Comparison of ENCODE assay signal across 9 cellular contexts in genomic region chr12:6074979-6075585, GRCh38. TPM values are rescaled to one million over a fixed set of nuclear protein-coding genes. Genes with fewer than 3 reads are reported as not detected.
DNase-seq lines count a peak whose midpoint lies in the region; ATAC-seq and TF ChIP-seq lines count a peak whose summit lies in the region.
"Had no signal": no experiment of that assay in that cellular context is flagged by ENCODE, and none has a peak within 500 bp of the region (broad histone marks: within the 10 kb centered on the region; RNA-seq: fewer than 3 reads in every experiment).

No MANE protein-coding gene starts in this region.

- CTCF ChIA-PET in BJ (lab: Yijun Ruan, JAX): interaction anchor here (0.9 to 2.0 kb wide), 2 partner anchors 19 to 204 kb away, joined by 3 to 5 read pairs; no protein-coding TSS in a partner anchor

- DNase-seq in BJ (ENCODE audit: low read depth) (no peak), RPMI8226 (peak; percentile 26), dermis blood vessel endothelial cell (peak; percentile 54), NAMALWA (ENCODE audit: low spot score) (no peak), NCI-H226 (no peak), HK-2 (ENCODE audit: unreplicated experiment) (no peak)
- DNase-seq in natural killer cell treated with Interleukin-12 subunit alpha and Interleukin-12 subunit beta and Interleukin-15 and Interleukin-18, amount 100 ng/mL, for 72 hours (ENCODE audit: low spot score): peak; percentile 78
- DNase-seq: NCI-H1048 had no signal

- no peaks in the 10 kb centered on the region for H3K27me3 ChIP-seq in BJ (ENCODE audit: control insufficient read depth, insufficient read depth, low read length)

- ATAC-seq in natural killer cell treated with Interleukin-12 subunit alpha and Interleukin-12 subunit beta and Interleukin-15 and Interleukin-18, amount 100 ng/mL, for 72 hours: peak; percentile 91
- ATAC-seq in HG03432 (IDR thresholded peaks at IDR 0.05; ENCODE audit: unreplicated experiment): no peak

- peak overlapping the region; percentile 90 for H3K4me3 Mint-ChIP-seq in natural killer cell treated with Interleukin-12 subunit alpha and Interleukin-12 subunit beta and Interleukin-15 and Interleukin-18, amount 100 ng/mL, for 72 hours

- H3K4me3 ChIP-seq in BJ (ENCODE audit: low read depth, low read length): 0 out of 2 replicates have a peak overlapping the region, but pooled peaks have one; percentile 5

- POLR2A ChIA-PET in BJ (lab: Charles Lee): no interaction called here

- no peak for TF ChIP-seq CTCF in BJ (IDR thresholded peaks at IDR 0.05; ENCODE audit: insufficient read depth, low read depth, low read length)

- H3K4me1 Mint-ChIP-seq in natural killer cell treated with Interleukin-12 subunit alpha and Interleukin-12 subunit beta and Interleukin-15 and Interleukin-18, amount 100 ng/mL, for 72 hours (ENCODE audit: low read depth in 2 of 2): peaks cover 25 to 26% of the 10 kb centered on the region in 2 donors

- no peaks in the 10 kb centered on the region for H3K36me3 Mint-ChIP-seq in natural killer cell treated with Interleukin-12 subunit alpha and Interleukin-12 subunit beta and Interleukin-15 and Interleukin-18, amount 100 ng/mL, for 72 hours

- no peaks in the 10 kb centered on the region for H3K36me3 ChIP-seq in BJ (ENCODE audit: control insufficient read depth, insufficient read depth, low read length)

- H3K9me3 Mint-ChIP-seq in natural killer cell treated with Interleukin-12 subunit alpha and Interleukin-12 subunit beta and Interleukin-15 and Interleukin-18, amount 100 ng/mL, for 72 hours: no peaks in the 10 kb centered on the region

- peak overlapping the region; percentile 12 to 29 for H3K27ac Mint-ChIP-seq in natural killer cell treated with Interleukin-12 subunit alpha and Interleukin-12 subunit beta and Interleukin-15 and Interleukin-18, amount 100 ng/mL, for 72 hours

- H3K27me3 Mint-ChIP-seq in natural killer cell treated with Interleukin-12 subunit alpha and Interleukin-12 subunit beta and Interleukin-15 and Interleukin-18, amount 100 ng/mL, for 72 hours: peaks cover 28 to 34% of the 10 kb centered on the region in 2 donors

RNA-seq across cellular contexts. Expression of gene VWF, which starts 49.4 kb away (rescaled TPM):
- polyA plus RNA-seq in BJ (2011; rRNA removed): 0.06 and 0.07 TPM in 2 replicates
- polyA minus RNA-seq in BJ (2011; rRNA and poly(A)+ RNA removed): 0.14 and 0.26 TPM in 2 replicates
- 3,052 and 3,683 TPM in 2 replicates for total RNA-seq in dermis blood vessel endothelial cell
- total RNA-seq in natural killer cell treated with Interleukin-12 subunit alpha and Interleukin-12 subunit beta and Interleukin-15 and Interleukin-18, amount 100 ng/mL, for 72 hours: not detected

Comparison
In these comparisons a context has a peak if more than half of its experiments do, and no peak if none do; other contexts are left out.
1. DNase-seq: peak in RPMI8226 (single experiment), dermis blood vessel endothelial cell (single experiment) and natural killer cell treated with Interleukin-12 subunit alpha and Interleukin-12 subunit beta and Interleukin-15 and Interleukin-18, amount 100 ng/mL, for 72 hours (single experiment); none in BJ (single experiment), NAMALWA (single experiment), NCI-H226 (single experiment) and HK-2 (single experiment).
2. RNA of gene VWF, which starts 49.4 kb away (total RNA-seq): 3,052 to 3,683 TPM in dermis blood vessel endothelial cell; not detected in natural killer cell treated with Interleukin-12 subunit alpha and Interleukin-12 subunit beta and Interleukin-15 and Interleukin-18, amount 100 ng/mL, for 72 hours; every median in the first group is over 1,000 times any median in the second.